In the genomic region with DNA sequence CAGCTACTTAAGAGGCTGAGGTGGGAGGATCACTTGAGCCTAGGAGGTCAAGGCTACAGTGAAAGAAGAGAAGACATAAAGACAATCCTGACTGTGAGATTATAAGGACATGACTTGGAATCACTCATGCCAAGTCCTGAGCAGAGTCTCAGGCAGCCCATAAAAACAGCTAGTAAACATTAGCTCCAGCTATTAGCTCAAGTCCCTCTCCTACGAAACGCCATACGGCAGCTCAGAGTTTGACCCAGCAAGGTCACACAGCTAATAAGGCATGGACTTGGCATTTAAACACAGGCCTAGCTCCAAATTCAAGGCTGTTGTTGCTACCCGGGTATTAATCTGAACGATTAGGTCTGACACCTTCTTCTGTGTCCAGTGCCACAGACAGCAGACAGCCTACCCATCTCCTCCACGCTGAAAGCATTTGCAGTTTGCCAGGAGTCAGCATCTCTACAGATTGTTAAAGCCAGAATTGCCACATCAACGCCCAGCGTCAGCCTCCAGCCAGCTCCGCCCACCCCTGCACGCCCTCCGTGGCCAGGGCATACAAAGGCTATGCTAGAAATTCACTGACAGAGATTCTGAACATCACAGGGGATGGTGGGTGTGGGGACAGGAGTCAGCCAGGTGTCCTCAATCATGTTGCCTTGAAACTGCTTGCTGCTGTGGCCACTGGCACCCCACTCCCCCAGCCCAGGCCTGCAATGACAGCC, we compare ENCODE assay signal across 1 cellular context.
TF ChIP-seq lines count a peak whose summit lies in the region.

No MANE protein-coding gene starts in this region.

TF ChIP-seq in IMR-90, 13 proteins besides CTCF, POLR2A, EP300 and RAD21 (continued from another document):
- no peak for TF ChIP-seq RCOR1 (IDR thresholded peaks at IDR 0.05; ENCODE audit: insufficient replicate concordance, low read length)
- TF ChIP-seq FOS (IDR thresholded peaks at IDR 0.05; ENCODE audit: low read depth, low read length) = no peak
TF ChIP-seq in IMR-90: peak in this region for 0.
